8 cellular contexts compared by ENCODE assay signal in genomic region chr6:44237813-44238433, GRCh38. TPM values are rescaled to one million over a fixed set of nuclear protein-coding genes. Genes with fewer than 3 reads are reported as not detected.
DNase-seq lines count a peak whose midpoint lies in the region; ATAC-seq and TF ChIP-seq lines count a peak whose summit lies in the region.

No MANE protein-coding gene starts in this region.

- H3K27ac ChIP-seq in 22Rv1: peak overlapping the region; percentile 73

- peak; percentile 45 for DNase-seq in NCI-H226
- peak; percentile 64 to 66 for DNase-seq in activated CD4-positive, alpha-beta T cell treated with anti-CD3 and anti-CD28 coated beads, Interleukin-2, amount 50 U/mL, for 24 hours (ENCODE audit: low read depth in 1 of 2, low spot score in 1 of 2)
- peak; percentile 84 for DNase-seq in dermis blood vessel endothelial cell
- peak; percentile 77 to 96 for DNase-seq in lower leg skin (ENCODE audit: low spot score in 2 of 2)
- DNase-seq in stimulated activated CD4-positive, alpha-beta T cell treated with anti-CD3 and anti-CD28 coated beads, Interleukin-4, amount 100 ng/mL, for 48 hours (ENCODE audit: low read depth in 2 of 2): peak; percentile 68 to 77

- intact Hi-C loops in lower leg skin (cut with DNase I; ENCODE audit: low total_unique reads): loop anchor here (5.0 kb wide), 1 partner anchor 66 kb away; no protein-coding TSS in a partner anchor

- ATAC-seq in HG02970 (IDR thresholded peaks at IDR 0.05; ENCODE audit: low FRiP score, unreplicated experiment): peak; percentile 73

- 1 to 3% methylated on average over 19 to 25 of the region's 42 CpGs for WGBS in lower leg skin, 2 donors

- peak; percentile 52 for TF ChIP-seq POLR2A in GM15510 (IDR thresholded peaks at IDR 0.05; ENCODE audit: borderline replicate concordance, extremely low read depth, insufficient read length)
- TF ChIP-seq POLR2A in lower leg skin (IDR thresholded peaks at IDR 0.05): no peak

- peak; percentile 97 for TF ChIP-seq CTCF in 22Rv1 (IDR thresholded peaks at IDR 0.05)
- peak in 2 of 3 donors; percentile 51 to 76 for TF ChIP-seq CTCF in lower leg skin (IDR thresholded peaks at IDR 0.05)

- H3K4me3 ChIP-seq in lower leg skin (ENCODE audit: low read depth, poor library complexity, severe bottlenecking): peak overlapping the region; percentile 31

RNA-seq across cellular contexts. Expression of gene HSP90AB1, which starts 9.0 kb away (rescaled TPM):
- total RNA-seq in dermis blood vessel endothelial cell (558 and 784 TPM in 2 replicates), lower leg skin (100 to 1,000 TPM; 505 to 604 (median 551) TPM)

RNA-seq across cellular contexts. Expression of gene SLC29A1, which starts 14.5 kb away (rescaled TPM):
- 41.7 and 64.8 TPM in 2 replicates for total RNA-seq in dermis blood vessel endothelial cell
- 10 to 100 TPM; 54.6 to 86.4 (median 82.5) TPM for total RNA-seq in lower leg skin

RNA-seq across cellular contexts. Expression of gene SLC35B2, which starts 19.4 kb away (rescaled TPM):
- 43.1 and 52.7 TPM in 2 replicates for total RNA-seq in dermis blood vessel endothelial cell
- total RNA-seq in lower leg skin: 10 to 100 TPM; 18.0 to 40.6 (median 32.6) TPM

RNA-seq across cellular contexts. Expression of gene MYMX, which starts 21.2 kb away (rescaled TPM):
- total RNA-seq in dermis blood vessel endothelial cell (0.23 TPM in 1 of 2 replicates, not detected in the other), lower leg skin (under 1 TPM in 1 of 4 donors, not detected in 3; 0.69 TPM)

RNA-seq across cellular contexts. Expression of gene NFKBIE, which starts 27.4 kb away (rescaled TPM):
- total RNA-seq in dermis blood vessel endothelial cell: 13.4 and 41.7 TPM in 2 replicates
- 10 to 100 TPM; 10.8 to 21.1 (median 17.3) TPM for total RNA-seq in lower leg skin

Comparison
In these comparisons a context has a peak if more than half of its experiments do, and no peak if none do; other contexts are left out.
1. Peak in every context shown above with its lines: DNase-seq, ATAC-seq, H3K4me3 ChIP-seq and H3K27ac ChIP-seq.